In the genomic region with DNA sequence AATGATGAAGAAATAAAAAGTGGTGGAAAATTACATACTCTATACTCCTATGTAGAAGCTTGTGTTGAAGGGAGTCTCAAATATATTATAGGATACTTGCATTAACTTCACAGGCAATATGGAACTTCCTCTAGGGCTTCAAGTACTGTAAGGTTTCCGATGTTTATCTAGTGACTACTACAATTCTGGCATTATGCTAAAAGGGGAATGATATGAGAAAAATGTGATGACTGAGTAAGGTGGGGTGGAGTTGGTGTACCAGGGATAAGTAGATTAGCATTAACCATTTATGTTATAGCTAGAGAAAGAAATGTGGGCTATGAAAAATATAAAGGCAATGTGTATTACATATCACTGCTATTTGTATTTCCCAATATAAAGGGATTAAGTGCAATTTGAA, we compare ENCODE assay signal across 18 cellular contexts.
"Had no signal": no experiment of that assay in that cellular context is flagged by ENCODE, and none has a peak within 500 bp of the region (broad histone marks: within the 10 kb centered on the region; RNA-seq: fewer than 3 reads in every experiment).

No MANE protein-coding gene starts in this region.

- H3K9me3 ChIP-seq: body of pancreas, neutrophil, ovary, prostate gland, right atrium auricular region, upper lobe of right lung had no signal

- H3K36me3 ChIP-seq: neutrophil, ovary, prostate gland, right atrium auricular region, upper lobe of right lung, WERI-Rb-1 had no signal

- H3K4me3 ChIP-seq: body of pancreas, ovary, prostate gland, right atrium auricular region, upper lobe of right lung had no signal

- H3K27me3 ChIP-seq: body of pancreas, neutrophil, ovary, right atrium auricular region, upper lobe of right lung had no signal

- ATAC-seq: activated T-cell treated with anti-CD3 and anti-CD28 coated beads, Interleukin-2, amount 50 U/mL, for 4 hours; body of pancreas; left ventricle myocardium superior; upper lobe of right lung had no signal

- H3K27ac ChIP-seq: body of pancreas, neutrophil, ovary, prostate gland, right atrium auricular region, upper lobe of right lung had no signal

- DNase-seq: activated CD4-positive, alpha-beta T cell treated with anti-CD3 and anti-CD28 coated beads for 1 hour; activated CD8-positive, alpha-beta memory T cell treated with anti-CD3 and anti-CD28 coated beads, Interleukin-2, amount 50 U/mL, for 4 hours; activated naive CD4-positive, alpha-beta T cell; activated T-cell treated with anti-CD3 and anti-CD28 coated beads, Interleukin-2, amount 50 U/mL, for 4 hours; body of pancreas; effector CD8-positive, alpha-beta T cell; erythroblast; foreskin melanocyte; hypothalamus; left ventricle myocardium superior; ovary; stimulated activated CD4-positive, alpha-beta T cell treated with anti-CD3 and anti-CD28 coated beads, Interleukin-4, amount 100 ng/mL, for 24 hours; stimulated activated naive CD4-positive, alpha-beta T cell treated with Interleukin-2 at 50 U/mL for 16 hours; upper lobe of right lung; WERI-Rb-1 had no signal

- H3K4me1 ChIP-seq: body of pancreas, prostate gland, right atrium auricular region, upper lobe of right lung had no signal
